ENCODE assay signal across 10 cellular contexts in the genomic region with DNA sequence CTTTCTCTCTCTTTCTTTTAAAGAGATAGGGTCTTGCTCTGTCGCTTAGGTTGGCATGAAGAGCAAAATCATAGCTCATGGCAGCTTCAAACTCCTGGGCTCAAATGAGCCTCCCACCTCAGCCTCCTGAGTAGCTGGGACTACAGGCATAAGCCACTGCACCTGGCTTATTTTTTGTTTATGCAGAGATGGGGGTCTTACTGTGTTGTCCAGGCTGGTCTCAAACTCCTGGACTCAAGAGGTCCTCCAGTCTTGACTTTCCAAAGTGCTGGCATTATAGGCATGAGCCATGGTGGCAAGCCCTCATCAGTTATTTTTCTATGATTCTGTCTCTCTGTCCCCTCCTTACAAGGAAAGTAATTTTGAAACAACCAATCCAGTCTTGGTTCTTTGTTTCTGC. TPM values are rescaled to one million over a fixed set of nuclear protein-coding genes. Genes with fewer than 3 reads are reported as not detected.
A peak's percentile ranks its signal among the peaks of the same experiment; 100 is the strongest.
DNase-seq lines count a peak whose midpoint lies in the region; ATAC-seq and TF ChIP-seq lines count a peak whose summit lies in the region.
"Had no signal": no experiment of that assay in that cellular context is flagged by ENCODE, and none has a peak within 500 bp of the region (broad histone marks: within the 10 kb centered on the region; RNA-seq: fewer than 3 reads in every experiment).

No MANE protein-coding gene starts in this region.

- no peak overlapping the region for H2BK15ac ChIP-seq in neuronal stem cell (ENCODE audit: low read length)

- H3K18ac ChIP-seq in neuronal stem cell (ENCODE audit: low read length) = no peak overlapping the region

- H3K27me3 Mint-ChIP-seq in CD8-positive, alpha-beta memory T cell = no peaks in the 10 kb centered on the region
- H3K27me3 Mint-ChIP-seq in IgD-negative memory B cell = peaks cover 2% of the 10 kb centered on the region

- ATAC-seq in GM21515 (IDR thresholded peaks at IDR 0.05; ENCODE audit: unreplicated experiment) = no peak

- H3K36me3 Mint-ChIP-seq in CD8-positive, alpha-beta memory T cell = peaks cover 0 to 9% (median 5%) of the 10 kb centered on the region in 3 donors
- no peaks in the 10 kb centered on the region for H3K36me3 Mint-ChIP-seq in IgD-negative memory B cell

- no peaks in the 10 kb centered on the region for H3K36me3 ChIP-seq in CD8-positive, alpha-beta memory T cell (ENCODE audit: insufficient read depth, low read length)
- H3K36me3 ChIP-seq in ascending aorta (no peaks in the 10 kb centered on the region), neuronal stem cell (replicated peaks in 1 of 2; ENCODE audit: control insufficient read depth in 2 of 2, insufficient read depth in 2 of 2, low read length in 2 of 2) (peaks cover 0 to 12% of the 10 kb centered on the region in 2 donors)
- H3K36me3 ChIP-seq: spleen had no signal

- H3K4me3 ChIP-seq in CD8-positive, alpha-beta memory T cell (ENCODE audit: low read length) = peak overlapping the region; percentile 73
- H3K4me3 ChIP-seq in ascending aorta (no peak overlapping the region), neuronal stem cell (ENCODE audit: low read length in 2 of 2) (no peak overlapping the region)

- no peak overlapping the region for H3K4ac ChIP-seq in neuronal stem cell (ENCODE audit: low read length)

- no peaks in the 10 kb centered on the region for H3K9me3 ChIP-seq in CD8-positive, alpha-beta memory T cell (ENCODE audit: low read length)
- peaks cover 0 to 7% of the 10 kb centered on the region in 2 donors for H3K9me3 ChIP-seq in ascending aorta
- peaks cover 2 to 4% of the 10 kb centered on the region in 2 donors for H3K9me3 ChIP-seq in neuronal stem cell (replicated peaks in 1 of 2; ENCODE audit: control insufficient read depth in 2 of 2, insufficient read depth in 1 of 2, low read depth in 1 of 2, low read length in 2 of 2)

- no peak overlapping the region for H3K14ac ChIP-seq in neuronal stem cell (ENCODE audit: low read length)

- peak overlapping the region; percentile 83 to 98 (median 98) for H3K4me3 Mint-ChIP-seq in CD8-positive, alpha-beta memory T cell
- H3K4me3 Mint-ChIP-seq in IgD-negative memory B cell = peak overlapping the region; percentile 94 to 99 (median 98)

- no peak overlapping the region for H3K4me2 ChIP-seq in neuronal stem cell (ENCODE audit: insufficient read depth, low read length, poor library complexity, severe bottlenecking)

- H3K23ac ChIP-seq in neuronal stem cell (ENCODE audit: low read depth, low read length, poor library complexity) = no peak overlapping the region

- intact Hi-C loops in ascending aorta (cut with DNase I) = loop anchor here (2.0 to 10.0 kb wide), 8 partner anchors 29 to 895 kb away; partner anchors contain the start of genes CACUL1, GRK5, MCMBP and PRDX3

- POLR2A ChIA-PET in CD8-positive, alpha-beta memory T cell (lab: Charles Lee) = interaction anchor here (0.7 kb wide), 1 partner anchor 444 kb away, joined by 3 read pairs; no protein-coding TSS in a partner anchor

- no CpG with 5 or more reads among the region's 1 CpG for WGBS in neuronal stem cell (ENCODE audit: extremely low coverage in 2 of 2, insufficient read length in 2 of 2, insufficient replicate concordance in 1 of 2), 2 donors

- H3K9me3 Mint-ChIP-seq in CD8-positive, alpha-beta memory T cell = peaks cover 0 to 7% (median 0%) of the 10 kb centered on the region in 5 donors
- no peaks in the 10 kb centered on the region for H3K9me3 Mint-ChIP-seq in IgD-negative memory B cell

- H3K27ac Mint-ChIP-seq in CD8-positive, alpha-beta memory T cell = peak overlapping the region in 6 of 8 donors; percentile 89 to 98 (median 94)
- peak overlapping the region; percentile 93 to 99 (median 95) for H3K27ac Mint-ChIP-seq in IgD-negative memory B cell

- no peak for TF ChIP-seq CTCF in ascending aorta (IDR thresholded peaks at IDR 0.05)

- H2BK12ac ChIP-seq in neuronal stem cell (ENCODE audit: low read length) = no peak overlapping the region

- H2BK120ac ChIP-seq in neuronal stem cell (ENCODE audit: low read depth, low read length) = no peak overlapping the region

- no peaks in the 10 kb centered on the region for H3K27me3 ChIP-seq in CD8-positive, alpha-beta memory T cell (ENCODE audit: insufficient read depth, low read length, poor library complexity, severe bottlenecking)
- H3K27me3 ChIP-seq in ascending aorta = no peaks in the 10 kb centered on the region
- no peaks in the 10 kb centered on the region for H3K27me3 ChIP-seq in neuronal stem cell (ENCODE audit: control insufficient read depth in 3 of 3, insufficient read depth in 3 of 3, low read depth in 1 of 3, low read length in 3 of 3)

- no peak overlapping the region for H4K91ac ChIP-seq in neuronal stem cell (ENCODE audit: low read depth, low read length, poor library complexity)

- no peaks in the 10 kb centered on the region for H3K79me1 ChIP-seq in neuronal stem cell (ENCODE audit: low read depth, low read length)

- H3K27ac ChIP-seq in CD8-positive, alpha-beta memory T cell (ENCODE audit: low read depth, low read length) = no peak overlapping the region
- H3K27ac ChIP-seq in ascending aorta (peak overlapping the region; percentile 99), neuronal stem cell (replicated peaks; ENCODE audit: low read length) (no peak overlapping the region)

- no peak overlapping the region for H2AK5ac ChIP-seq in neuronal stem cell (ENCODE audit: low read depth, low read length)

- no peak for DNase-seq in CD8-positive, alpha-beta memory T cell
- DNase-seq in ascending aorta (ENCODE audit: low spot score in 2 of 2) (no peak), neuronal stem cell (ENCODE audit: low spot score) (no peak), NCI-H2171 treated with DMSO at 0.1 percent for 48 hours (lab: John Stamatoyannopoulos, UW) (no peak), G401 (ENCODE audit: low spot score) (no peak), pons (ENCODE audit: low spot score) (no peak)
- DNase-seq: NCI-H1048 had no signal

- peaks cover 35 to 40% (median 38%) of the 10 kb centered on the region in 3 donors for H3K4me1 Mint-ChIP-seq in CD8-positive, alpha-beta memory T cell
- peaks cover 12 to 16% (median 14%) of the 10 kb centered on the region in 3 donors for H3K4me1 Mint-ChIP-seq in IgD-negative memory B cell

- H3K4me1 ChIP-seq in CD8-positive, alpha-beta memory T cell (ENCODE audit: insufficient read depth, low read length) = peaks cover 31% of the 10 kb centered on the region
- H3K4me1 ChIP-seq in ascending aorta (peaks cover 0 to 16% of the 10 kb centered on the region in 2 donors), neuronal stem cell (ENCODE audit: control insufficient read depth in 2 of 2, insufficient read depth in 1 of 2, low read depth in 1 of 2, low read length in 2 of 2) (peaks cover 0 to 15% of the 10 kb centered on the region in 2 donors)

- no peak overlapping the region for H4K8ac ChIP-seq in neuronal stem cell (ENCODE audit: low read depth, low read length)

- CTCF ChIA-PET in CD8-positive, alpha-beta memory T cell (lab: Charles Lee) = interaction anchor here (2.3 kb wide), 1 partner anchor 41 kb away, joined by 9 read pairs; no protein-coding TSS in a partner anchor

- H3K9ac ChIP-seq in neuronal stem cell (ENCODE audit: low read depth, low read length, poor library complexity) = no peak overlapping the region

- peak overlapping the region; percentile 97 for H2AFZ ChIP-seq in neuronal stem cell (ENCODE audit: low read length)

- H2BK5ac ChIP-seq in neuronal stem cell (ENCODE audit: low read length) = no peak overlapping the region

- in situ Hi-C loops in G401 (cut with HindIII; ENCODE audit: low sequenced_read_pairs) = no loop called here

RNA-seq across cellular contexts. Expression of gene BAG3, which starts 1.1 kb away (rescaled TPM):
- total RNA-seq in CD8-positive, alpha-beta memory T cell = 10 to 100 TPM; 12.0 to 12.5 TPM
- 11.3 TPM for polyA plus RNA-seq in CD8-positive, alpha-beta memory T cell
- 3.9 TPM for polyA plus RNA-seq in IgD-negative memory B cell
- 88.0 TPM for total RNA-seq in ascending aorta
- polyA plus RNA-seq in neuronal stem cell (2013, experiment 1 of 2) = 12.6 TPM
- polyA plus RNA-seq in neuronal stem cell (2013, experiment 2 of 2) = 12.7 TPM
- 8.5 and 14.6 TPM in 2 replicates for total RNA-seq in G401 (2014; rRNA removed; shearing (Covaris generic))

RNA-seq across cellular contexts. Expression of gene TIAL1, which starts 53.3 kb away (rescaled TPM):
- total RNA-seq in CD8-positive, alpha-beta memory T cell = 100 to 1,000 TPM; 201 to 207 TPM
- 15.0 TPM for polyA plus RNA-seq in CD8-positive, alpha-beta memory T cell
- 13.6 TPM for polyA plus RNA-seq in IgD-negative memory B cell
- 35.5 TPM for total RNA-seq in ascending aorta
- 115 TPM for polyA plus RNA-seq in neuronal stem cell (2013, experiment 1 of 2)
- 120 TPM for polyA plus RNA-seq in neuronal stem cell (2013, experiment 2 of 2)
- total RNA-seq in G401 (2014; rRNA removed; shearing (Covaris generic)) = 27.5 and 61.6 TPM in 2 replicates

Comparison
In these comparisons a context has a peak if more than half of its experiments do, and no peak if none do; other contexts are left out.
1. H3K27ac ChIP-seq: peak in ascending aorta (2 of 2); none in CD8-positive, alpha-beta memory T cell (single experiment) and neuronal stem cell (single experiment).